In the genomic region with DNA sequence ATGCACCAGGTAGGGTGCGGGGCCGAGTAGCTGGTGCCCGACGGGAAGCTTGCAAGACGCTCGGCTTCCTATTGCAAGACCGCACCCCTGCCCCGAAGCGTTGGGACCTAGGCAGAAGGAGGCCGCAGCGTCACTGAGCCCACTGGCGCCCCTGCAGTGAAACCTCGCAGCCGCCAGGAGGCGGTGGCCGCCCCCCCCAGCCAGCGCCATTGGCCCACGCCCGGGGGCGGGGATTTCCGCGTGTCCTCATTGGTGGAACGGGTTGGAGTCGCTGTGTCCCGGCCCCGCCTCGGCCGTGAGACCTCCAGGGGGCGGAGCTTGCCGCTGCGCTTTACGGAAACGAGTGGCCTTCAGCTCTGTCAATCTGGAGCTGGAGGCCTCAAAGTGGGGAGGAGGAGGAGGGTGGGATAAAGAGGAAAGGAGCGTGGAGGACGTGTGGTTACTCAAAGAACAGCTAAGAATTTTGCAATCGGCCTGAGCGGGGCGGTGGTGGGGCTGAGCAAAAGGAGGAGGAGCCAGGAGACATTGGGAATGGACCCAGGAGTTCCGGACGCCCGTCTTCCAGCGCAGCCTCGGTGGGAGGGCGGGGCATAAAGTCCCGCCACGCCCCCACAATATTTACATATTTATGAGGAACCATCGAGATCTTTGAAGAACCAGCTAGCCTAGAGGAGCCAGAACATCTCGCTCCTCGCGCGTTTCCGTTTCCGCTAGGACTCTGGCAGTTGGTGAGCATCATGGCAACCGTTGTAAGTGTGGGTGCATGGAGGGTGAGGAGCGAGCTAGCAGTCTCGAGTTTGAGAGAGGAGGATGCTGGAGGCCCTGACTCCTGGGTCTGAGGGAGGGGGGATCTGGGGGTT, we compare ENCODE assay signal across 8 cellular contexts. TPM values are rescaled to one million over a fixed set of nuclear protein-coding genes. Genes with fewer than 3 reads are reported as not detected.
DNase-seq lines count a peak whose midpoint lies in the region; ATAC-seq and TF ChIP-seq lines count a peak whose summit lies in the region.

A gene (minus strand): TSS at position 135 of the 860 bp plus-strand sequence. CDS start 197 bp downstream, outside the sequence.
A gene (plus strand): TSS at position 713 of the 860 bp plus-strand sequence. CDS start 25 bp downstream, at position 738.

- no peaks in the 10 kb centered on the region for H3K9me3 Mint-ChIP-seq in activated naive CD4-positive, alpha-beta T cell treated with anti-CD3 and anti-CD28 coated beads, Interleukin-2, amount 50 U/mL, for 72 hours

- H3K36me3 Mint-ChIP-seq in activated naive CD4-positive, alpha-beta T cell treated with anti-CD3 and anti-CD28 coated beads, Interleukin-2, amount 50 U/mL, for 72 hours: peaks cover 20 to 27% of the 10 kb centered on the region in 2 donors

- H3K9me3 ChIP-seq in thoracic aorta: no peaks in the 10 kb centered on the region

- TF ChIP-seq CTCF in omental fat pad (IDR thresholded peaks at IDR 0.05) (peak in 2 of 3 donors; percentile 96 to 99), thoracic aorta (IDR thresholded peaks at IDR 0.05) (peak; percentile 99)

- DNase-seq in NCI-H1048 (lab: John Stamatoyannopoulos, UW) (peak; percentile 99), glomerular endothelial cell (ENCODE audit: extremely low read depth, low read depth, low spot score) (peak; percentile 91), omental fat pad (ENCODE audit: low spot score) (peak; percentile 95), thoracic aorta (ENCODE audit: low spot score) (peak; percentile 98)
- peak; percentile 99 for DNase-seq in activated naive CD4-positive, alpha-beta T cell treated with anti-CD3 and anti-CD28 coated beads, Interleukin-2, amount 50 U/mL, for 72 hours (ENCODE audit: low spot score in 2 of 2)

- ATAC-seq in HG02571 (IDR thresholded peaks at IDR 0.05; ENCODE audit: unreplicated experiment) (peak; percentile 79), SK-N-SH treated with all-trans-retinoic acid at 6 μM for 48 hours (peak; percentile 92), omental fat pad (ENCODE audit: low FRiP score) (peak; percentile 97), thoracic aorta (ENCODE audit: insufficient number of reproducible peaks, low FRiP score, low read depth) (peak; percentile 94)
- peak; percentile 92 to 94 for ATAC-seq in activated naive CD4-positive, alpha-beta T cell treated with anti-CD3 and anti-CD28 coated beads, Interleukin-2, amount 50 U/mL, for 72 hours

- peaks cover 20 to 42% of the 10 kb centered on the region in 2 donors for H3K4me1 ChIP-seq in thoracic aorta (ENCODE audit: control insufficient read depth in 1 of 2, low read depth in 2 of 2)

- H3K27me3 ChIP-seq in thoracic aorta (replicated peaks; ENCODE audit: insufficient read depth): no peaks in the 10 kb centered on the region

- peak within 1 kb of the TSS; percentile 98 to 100 for H3K27ac ChIP-seq in thoracic aorta

- H3K4me3 ChIP-seq in GM08714 (ENCODE audit: low read length): peak within 1 kb of the TSS; percentile 85
- H3K4me3 ChIP-seq in thoracic aorta: peak within 1 kb of the TSS; percentile 100

- H3K27ac Mint-ChIP-seq in activated naive CD4-positive, alpha-beta T cell treated with anti-CD3 and anti-CD28 coated beads, Interleukin-2, amount 50 U/mL, for 72 hours: peak within 1 kb of the TSS; percentile 96 to 97

- H3K36me3 ChIP-seq in thoracic aorta: peaks cover 11% of the 10 kb centered on the region

TF ChIP-seq in SK-N-SH treated with all-trans-retinoic acid at 6 μM for 48 hours, 23 proteins besides CTCF, POLR2A, EP300 and RAD21:
- TF ChIP-seq TOX (CRISPR knock-in tag; IDR thresholded peaks at IDR 0.05; ENCODE audit: borderline replicate concordance): no peak
- TF ChIP-seq ZNF565 (CRISPR knock-in tag; conservative IDR thresholded peaks at IDR 0.05; ENCODE audit: low read depth): no peak
- TF ChIP-seq ARNTL (CRISPR knock-in tag; IDR thresholded peaks at IDR 0.05; ENCODE audit: borderline replicate concordance, low read depth): no peak
- TF ChIP-seq ZC3H10 (CRISPR knock-in tag; IDR thresholded peaks at IDR 0.05): no peak
- no peak for TF ChIP-seq BACH2 (CRISPR knock-in tag; IDR thresholded peaks at IDR 0.05; ENCODE audit: borderline replicate concordance)
- no peak for TF ChIP-seq TCF4 (CRISPR knock-in tag; IDR thresholded peaks at IDR 0.05; ENCODE audit: borderline replicate concordance)
- TF ChIP-seq, protein P1, sequence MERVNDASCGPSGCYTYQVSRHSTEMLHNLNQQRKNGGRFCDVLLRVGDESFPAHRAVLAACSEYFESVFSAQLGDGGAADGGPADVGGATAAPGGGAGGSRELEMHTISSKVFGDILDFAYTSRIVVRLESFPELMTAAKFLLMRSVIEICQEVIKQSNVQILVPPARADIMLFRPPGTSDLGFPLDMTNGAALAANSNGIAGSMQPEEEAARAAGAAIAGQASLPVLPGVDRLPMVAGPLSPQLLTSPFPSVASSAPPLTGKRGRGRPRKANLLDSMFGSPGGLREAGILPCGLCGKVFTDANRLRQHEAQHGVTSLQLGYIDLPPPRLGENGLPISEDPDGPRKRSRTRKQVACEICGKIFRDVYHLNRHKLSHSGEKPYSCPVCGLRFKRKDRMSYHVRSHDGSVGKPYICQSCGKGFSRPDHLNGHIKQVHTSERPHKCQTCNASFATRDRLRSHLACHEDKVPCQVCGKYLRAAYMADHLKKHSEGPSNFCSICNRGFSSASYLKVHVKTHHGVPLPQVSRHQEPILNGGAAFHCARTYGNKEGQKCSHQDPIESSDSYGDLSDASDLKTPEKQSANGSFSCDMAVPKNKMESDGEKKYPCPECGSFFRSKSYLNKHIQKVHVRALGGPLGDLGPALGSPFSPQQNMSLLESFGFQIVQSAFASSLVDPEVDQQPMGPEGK (CRISPR knock-in tag; IDR thresholded peaks at IDR 0.05; ENCODE audit: borderline replicate concordance): no peak
- TF ChIP-seq, protein P2, sequence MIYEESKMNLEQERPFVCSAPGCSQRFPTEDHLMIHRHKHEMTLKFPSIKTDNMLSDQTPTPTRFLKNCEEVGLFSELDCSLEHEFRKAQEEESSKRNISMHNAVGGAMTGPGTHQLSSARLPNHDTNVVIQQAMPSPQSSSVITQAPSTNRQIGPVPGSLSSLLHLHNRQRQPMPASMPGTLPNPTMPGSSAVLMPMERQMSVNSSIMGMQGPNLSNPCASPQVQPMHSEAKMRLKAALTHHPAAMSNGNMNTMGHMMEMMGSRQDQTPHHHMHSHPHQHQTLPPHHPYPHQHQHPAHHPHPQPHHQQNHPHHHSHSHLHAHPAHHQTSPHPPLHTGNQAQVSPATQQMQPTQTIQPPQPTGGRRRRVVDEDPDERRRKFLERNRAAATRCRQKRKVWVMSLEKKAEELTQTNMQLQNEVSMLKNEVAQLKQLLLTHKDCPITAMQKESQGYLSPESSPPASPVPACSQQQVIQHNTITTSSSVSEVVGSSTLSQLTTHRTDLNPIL (CRISPR knock-in tag; IDR thresholded peaks at IDR 0.05; ENCODE audit: low read depth): no peak
- TF ChIP-seq ISL1 (CRISPR knock-in tag; IDR thresholded peaks at IDR 0.05): no peak

RNA-seq across cellular contexts. Expression of the first gene that starts in this region (rescaled TPM):
- total RNA-seq in activated naive CD4-positive, alpha-beta T cell treated with anti-CD3 and anti-CD28 coated beads, Interleukin-2, amount 50 U/mL, for 72 hours: 100 to 1,000 TPM in 1 of 2 donors, 10 to 100 TPM in 1; 44.8 to 104 TPM
- total RNA-seq in glomerular endothelial cell: 40.0 and 41.5 TPM in 2 replicates
- total RNA-seq in omental fat pad: 10 to 100 TPM; 34.3 to 41.0 (median 38.8) TPM
- 10 to 100 TPM; 30.1 to 44.4 TPM for total RNA-seq in thoracic aorta

RNA-seq across cellular contexts. Expression of the second gene that starts in this region (rescaled TPM):
- 100 to 1,000 TPM; 135 to 160 TPM for total RNA-seq in activated naive CD4-positive, alpha-beta T cell treated with anti-CD3 and anti-CD28 coated beads, Interleukin-2, amount 50 U/mL, for 72 hours
- total RNA-seq in glomerular endothelial cell: 132 and 133 TPM in 2 replicates
- total RNA-seq in omental fat pad: 10 to 100 TPM; 66.3 to 83.9 (median 72.4) TPM
- 10 to 100 TPM; 51.6 to 52.3 TPM for total RNA-seq in thoracic aorta

Comparison
In these comparisons a context has a peak if more than half of its experiments do, and no peak if none do; other contexts are left out.
1. Peak in every context shown above with its lines: DNase-seq, ATAC-seq, H3K4me3 ChIP-seq and H3K27ac ChIP-seq.